15 cellular contexts compared by ENCODE assay signal in the genomic region with DNA sequence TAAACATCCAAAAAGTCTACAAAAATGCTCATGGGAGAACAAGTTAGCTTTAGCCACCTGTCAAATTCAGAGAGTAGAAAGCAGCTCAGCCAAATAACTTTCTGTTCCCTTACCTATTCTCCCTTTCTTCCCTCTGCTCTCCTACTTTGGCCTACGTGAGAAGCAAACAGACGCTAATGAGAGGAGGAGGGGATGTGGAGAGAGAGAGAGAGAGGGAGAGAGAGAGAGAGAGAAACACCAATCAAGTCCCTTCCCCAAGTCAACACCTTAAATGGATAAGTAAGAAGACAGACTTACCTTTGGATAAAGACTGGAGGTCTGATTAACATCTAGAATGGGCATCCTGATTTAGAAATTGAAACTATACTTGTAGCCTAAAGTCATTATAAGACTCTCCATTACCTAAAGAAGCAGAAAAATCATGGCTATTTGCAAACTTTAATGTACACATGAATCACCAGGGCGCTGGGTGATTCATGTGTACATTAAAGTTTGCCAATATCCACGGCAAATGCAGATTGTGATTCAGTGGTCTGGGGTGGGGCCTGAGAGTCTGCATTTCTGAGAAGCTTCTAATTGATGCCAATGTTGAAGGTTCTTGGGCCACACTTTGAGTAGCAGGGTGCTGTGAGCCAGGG.
DNase-seq lines count a peak whose midpoint lies in the region; ATAC-seq lines count a peak whose summit lies in the region.
"Had no signal": no experiment of that assay in that cellular context is flagged by ENCODE, and none has a peak within 500 bp of the region (broad histone marks: within the 10 kb centered on the region; RNA-seq: fewer than 3 reads in every experiment).

No MANE protein-coding gene starts in this region.

- H3K9ac ChIP-seq in NT2/D1 (ENCODE audit: insufficient read length, low read depth), result no peak overlapping the region

- peak; percentile 52 for DNase-seq in stimulated activated CD4-positive, alpha-beta T cell treated with anti-CD3 and anti-CD28 coated beads, Interleukin-15, amount 100 ng/mL, for 24 hours
- no peak for DNase-seq in stimulated activated CD4-positive, alpha-beta T cell treated with anti-CD3 and anti-CD28 coated beads, Interleukin-4, amount 100 ng/mL, for 24 hours
- peak; percentile 39 for DNase-seq in NT2/D1 (ENCODE audit: low read depth, low spot score)
- no peak for DNase-seq in epithelial cell of prostate (ENCODE audit: low read depth, low spot score)
- DNase-seq: aorta; effector memory CD4-positive, alpha-beta T cell; NCI-H1436; NK-92 treated with Interleukin-12 subunit alpha and Interleukin-12 subunit beta, amount 100 ng/mL, for 24 hours; posterior cingulate gyrus; stimulated activated naive CD4-positive, alpha-beta T cell had no signal

- ATAC-seq in HG03280 (IDR thresholded peaks at IDR 0.05; ENCODE audit: unreplicated experiment) (no peak), HG02870 (IDR thresholded peaks at IDR 0.05; ENCODE audit: unreplicated experiment) (no peak), GM19455 (IDR thresholded peaks at IDR 0.05; ENCODE audit: unreplicated experiment) (no peak), GM19397 (IDR thresholded peaks at IDR 0.05; ENCODE audit: unreplicated experiment) (no peak)

- H3K9me3 ChIP-seq in NT2/D1 (ENCODE audit: insufficient read depth, low read length), result no peaks in the 10 kb centered on the region

- no peak overlapping the region for H3K4me3 ChIP-seq in NT2/D1 (ENCODE audit: insufficient read length, low read depth)

- H3K27me3 ChIP-seq in NT2/D1 (ENCODE audit: insufficient read depth, insufficient read length), result peaks cover 3% of the 10 kb centered on the region

- H3K36me3 ChIP-seq in NT2/D1 (ENCODE audit: insufficient read depth, insufficient read length, low read length), result no peaks in the 10 kb centered on the region

- H3K27ac ChIP-seq in epithelial cell of prostate, result peak overlapping the region; percentile 74
- H3K27ac ChIP-seq: C4-2B had no signal

- H3K4me1 ChIP-seq in NT2/D1 (ENCODE audit: insufficient read depth, insufficient read length), result no peaks in the 10 kb centered on the region

Comparison
In these comparisons a context has a peak if more than half of its experiments do, and no peak if none do; other contexts are left out.
1. DNase-seq: peak in stimulated activated CD4-positive, alpha-beta T cell treated with anti-CD3 and anti-CD28 coated beads, Interleukin-15, amount 100 ng/mL, for 24 hours (single experiment) and NT2/D1 (single experiment); none in stimulated activated CD4-positive, alpha-beta T cell treated with anti-CD3 and anti-CD28 coated beads, Interleukin-4, amount 100 ng/mL, for 24 hours (single experiment) and epithelial cell of prostate (single experiment).